Comparison of ENCODE assay signal across 8 cellular contexts in the genomic region with DNA sequence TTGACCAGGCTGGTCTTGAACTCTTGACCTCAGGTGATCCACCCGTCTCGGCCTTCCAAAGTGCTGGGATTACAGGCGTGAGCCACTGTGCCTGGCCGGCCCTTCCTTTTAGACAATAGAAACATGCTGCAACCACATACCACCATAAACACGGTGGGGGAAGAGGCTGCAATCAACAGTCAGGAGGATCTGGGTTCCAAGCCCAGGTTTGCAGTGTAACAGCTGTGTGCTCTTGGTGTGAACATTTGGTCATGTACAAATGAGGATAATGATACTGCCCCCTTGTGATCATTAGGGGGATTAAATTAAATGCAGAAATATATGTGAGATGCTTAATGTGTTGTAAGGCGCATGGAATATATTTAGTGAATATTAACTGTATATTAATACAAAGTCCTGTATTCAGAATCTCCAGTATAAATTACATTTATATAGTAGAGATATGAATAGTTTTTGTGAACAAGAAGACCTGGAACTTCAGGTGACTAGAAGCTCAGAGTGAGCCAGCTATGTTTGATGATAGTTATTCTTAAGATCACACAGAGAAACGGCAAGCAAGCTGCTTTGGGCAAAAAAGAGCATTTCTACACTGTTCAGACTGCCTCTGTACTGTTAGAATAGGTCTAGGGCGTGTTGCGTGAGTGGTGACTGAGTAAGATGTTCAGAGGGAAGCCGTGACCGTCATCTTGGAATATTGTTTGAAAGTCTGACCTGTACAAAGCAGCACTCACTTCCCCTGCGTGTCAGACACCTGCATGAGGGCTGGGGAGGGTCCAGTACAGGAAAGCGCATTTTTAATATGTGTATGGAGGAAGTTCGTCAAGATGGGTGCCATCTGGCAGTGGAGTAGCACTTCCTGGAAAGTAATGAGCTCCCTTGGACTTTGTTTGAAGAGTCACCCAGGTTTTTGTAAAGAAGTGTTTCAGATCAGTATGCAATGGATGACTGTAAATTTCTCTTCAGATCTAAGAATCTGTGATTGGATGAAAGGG.
DNase-seq lines count a peak whose midpoint lies in the region; ATAC-seq, FAIRE-seq and TF ChIP-seq lines count a peak whose summit lies in the region.

No MANE protein-coding gene starts in this region.

- DNase-seq in AG09319 (ENCODE audit: extremely low read depth, low read depth) (no peak), GM06990 (ENCODE audit: extremely low read depth, insufficient read length) (no peak), RKO (ENCODE audit: low spot score) (peak; percentile 62), epithelial cell of esophagus (ENCODE audit: low read depth) (peak; percentile 61), ureter (ENCODE audit: low spot score) (no peak), frontal cortex (ENCODE audit: low spot score in 2 of 2) (no peak)

- peak; percentile 66 for ATAC-seq in HG03439 (IDR thresholded peaks at IDR 0.05; ENCODE audit: unreplicated experiment)

- H3K9me3 ChIP-seq in neutrophil, result no peaks in the 10 kb centered on the region

- peak; percentile 24 for TF ChIP-seq CTCF in AG09319 (IDR thresholded peaks at IDR 0.05; ENCODE audit: low read depth, low read length)
- peak; percentile 33 for TF ChIP-seq CTCF in GM06990 (IDR thresholded peaks at IDR 0.05; ENCODE audit: insufficient read depth, low read length, poor library complexity, severe bottlenecking)
- TF ChIP-seq CTCF in epithelial cell of esophagus (IDR thresholded peaks at IDR 0.05; ENCODE audit: insufficient read depth, low read depth, low read length, missing control alignments), result peak; percentile 45
- TF ChIP-seq CTCF in neutrophil (IDR thresholded peaks at IDR 0.05), result peak; percentile 72

- no peaks in the 10 kb centered on the region for H3K27me3 ChIP-seq in GM06990 (replicated peaks; ENCODE audit: control insufficient read depth, insufficient read depth, low read length)
- no peaks in the 10 kb centered on the region for H3K27me3 ChIP-seq in neutrophil

- H3K36me3 ChIP-seq in GM06990 (ENCODE audit: control insufficient read depth, insufficient read depth, low read length) (no peaks in the 10 kb centered on the region), neutrophil (no peaks in the 10 kb centered on the region)

- H3K27ac ChIP-seq in neutrophil, result peak overlapping the region; percentile 69

- peaks cover 61 to 64% of the 10 kb centered on the region in 2 experiments for H3K4me1 ChIP-seq in neutrophil (ENCODE audit: control insufficient read depth in 1 of 2, insufficient read depth in 1 of 2, low read depth in 1 of 2, low read length in 1 of 2)

- no peak overlapping the region for H3K4me3 ChIP-seq in GM06990 (replicated peaks; ENCODE audit: low read depth, low read length)
- H3K4me3 ChIP-seq in epithelial cell of esophagus (ENCODE audit: low read length), result no peak overlapping the region
- H3K4me3 ChIP-seq in neutrophil (ENCODE audit: low read depth in 1 of 2, low read length in 1 of 2), result peak overlapping the region; percentile 2 to 33

- no peak for FAIRE-seq in frontal cortex (lab: Jason Lieb, UNC)

Comparison
In these comparisons a context has a peak if more than half of its experiments do, and no peak if none do; other contexts are left out.
1. DNase-seq: peak in RKO (single experiment) and epithelial cell of esophagus (single experiment); none in AG09319 (single experiment), GM06990 (single experiment), ureter (single experiment) and frontal cortex (0 of 2).
2. H3K4me3 ChIP-seq: peak in neutrophil (2 of 2); none in GM06990 (single experiment) and epithelial cell of esophagus (single experiment).
3. Peak in every context shown above with its lines, with median percentiles within 50 percentile points of each other: CTCF ChIP-seq.